ENCODE assay signal across 8 cellular contexts in the genomic region with DNA sequence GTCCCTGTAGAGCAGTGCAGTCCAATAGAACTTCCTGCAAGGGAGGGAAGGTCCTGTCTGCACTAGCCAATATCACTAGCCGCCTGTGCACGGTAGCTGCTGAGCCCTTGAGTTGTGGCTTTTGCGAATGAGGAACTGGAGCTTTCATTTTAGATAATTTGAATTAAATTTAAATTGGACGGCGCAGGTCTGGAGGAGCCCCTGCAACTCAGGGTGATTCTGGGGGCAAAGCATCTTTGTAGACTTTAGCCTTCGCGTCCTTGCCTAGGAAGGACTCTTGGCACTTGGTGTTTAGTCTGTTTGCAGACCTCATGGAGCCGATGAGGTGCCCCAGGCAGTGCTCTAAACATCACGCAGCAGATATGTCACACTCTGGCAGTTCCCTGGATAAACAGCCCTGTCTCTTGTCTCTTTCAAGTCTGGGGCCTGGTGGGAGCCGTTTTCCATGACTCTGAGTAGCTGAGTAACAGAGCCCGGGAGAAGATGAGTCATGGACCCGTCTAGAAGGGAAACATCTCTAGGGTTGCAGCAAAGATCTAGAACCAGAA.
DNase-seq lines count a peak whose midpoint lies in the region; ATAC-seq, FAIRE-seq and TF ChIP-seq lines count a peak whose summit lies in the region.

No MANE protein-coding gene starts in this region.

- peaks cover 13% of the 10 kb centered on the region for H3K36me3 Mint-ChIP-seq in activated naive CD8-positive, alpha-beta T cell treated with anti-CD3 and anti-CD28 coated beads for 36 hours

- TF ChIP-seq CTCF in GM12864 (IDR thresholded peaks at IDR 0.05; ENCODE audit: low read depth, low read length, missing control alignments) = no peak
- no peak for TF ChIP-seq CTCF in lower lobe of right lung (IDR thresholded peaks at IDR 0.05)

- H3K9me3 Mint-ChIP-seq in activated naive CD8-positive, alpha-beta T cell treated with anti-CD3 and anti-CD28 coated beads for 36 hours = no peaks in the 10 kb centered on the region

- H3K9me3 ChIP-seq in lower lobe of right lung = no peaks in the 10 kb centered on the region

- H3K4me1 Mint-ChIP-seq in activated naive CD8-positive, alpha-beta T cell treated with anti-CD3 and anti-CD28 coated beads for 36 hours = peaks cover 24% of the 10 kb centered on the region

- intact Hi-C loops in lower lobe of right lung (cut with DNase I) = no loop called here

- H3K27me3 Mint-ChIP-seq in activated naive CD8-positive, alpha-beta T cell treated with anti-CD3 and anti-CD28 coated beads for 36 hours = no peaks in the 10 kb centered on the region

- ATAC-seq in GM21515 (IDR thresholded peaks at IDR 0.05; ENCODE audit: unreplicated experiment) = peak; percentile 82
- ATAC-seq in lower lobe of right lung = peak; percentile 41 to 63
- ATAC-seq in GM19467 (IDR thresholded peaks at IDR 0.05; ENCODE audit: unreplicated experiment) = no peak

- peak; percentile 59 for FAIRE-seq in HTR-8/SVneo (lab: Jason Lieb, UNC)

- peaks cover 12% of the 10 kb centered on the region for H3K4me1 ChIP-seq in lower lobe of right lung

- DNase-seq in GM12864 (ENCODE audit: low read depth) (peak; percentile 65), HTR-8/SVneo (ENCODE audit: insufficient read length, low spot score) (peak; percentile 75), lower lobe of right lung (no peak), GOT3 (lab: John Stamatoyannopoulos, UW) (no peak), NCI-H1092 treated with DMSO at 0.1 percent for 48 hours (lab: John Stamatoyannopoulos, UW) (no peak)
- DNase-seq in activated naive CD8-positive, alpha-beta T cell treated with anti-CD3 and anti-CD28 coated beads for 36 hours = peak; percentile 32

- H3K4me3 ChIP-seq in GM12864 (ENCODE audit: low read depth, low read length) (no peak overlapping the region; the same call in 1 of the 2 replicates), lower lobe of right lung (no peak overlapping the region)

- no peaks in the 10 kb centered on the region for H3K27me3 ChIP-seq in lower lobe of right lung (ENCODE audit: low read depth)

- H3K4me3 Mint-ChIP-seq in activated naive CD8-positive, alpha-beta T cell treated with anti-CD3 and anti-CD28 coated beads for 36 hours = no peak overlapping the region

- peak overlapping the region; percentile 4 for H3K27ac ChIP-seq in lower lobe of right lung

- H3K27ac Mint-ChIP-seq in activated naive CD8-positive, alpha-beta T cell treated with anti-CD3 and anti-CD28 coated beads for 36 hours = peak overlapping the region; percentile 70

- H3K36me3 ChIP-seq in lower lobe of right lung = no peaks in the 10 kb centered on the region

Comparison
In these comparisons a context has a peak if more than half of its experiments do, and no peak if none do; other contexts are left out.
1. DNase-seq: peak in GM12864 (single experiment), HTR-8/SVneo (single experiment) and activated naive CD8-positive, alpha-beta T cell treated with anti-CD3 and anti-CD28 coated beads for 36 hours (single experiment); none in lower lobe of right lung (single experiment), GOT3 (single experiment) and NCI-H1092 treated with DMSO at 0.1 percent for 48 hours (single experiment).